ENCODE assay signal across 25 cellular contexts in genomic region chr10:133090101-133090500, GRCh38. TPM values are rescaled to one million over a fixed set of nuclear protein-coding genes. Genes with fewer than 3 reads are reported as not detected.
DNase-seq lines count a peak whose midpoint lies in the region; ATAC-seq, FAIRE-seq and TF ChIP-seq lines count a peak whose summit lies in the region.
"Had no signal": no experiment of that assay in that cellular context is flagged by ENCODE, and none has a peak within 500 bp of the region (broad histone marks: within the 10 kb centered on the region; RNA-seq: fewer than 3 reads in every experiment).

No MANE protein-coding gene starts in this region.

- H3K36me3 Mint-ChIP-seq in glutamatergic neuron (ENCODE audit: unreplicated experiment): peaks cover 8% of the 10 kb centered on the region
- no peaks in the 10 kb centered on the region for H3K36me3 Mint-ChIP-seq in nephron (ENCODE audit: low read depth)
- no peaks in the 10 kb centered on the region for H3K36me3 Mint-ChIP-seq in activated CD8-positive, alpha-beta T cell treated with anti-CD3 and anti-CD28 coated beads, Interleukin-2, amount 10 ng/mL, durations not matched to agents 7 days and 5 days (ENCODE audit: low read depth)
- H3K36me3 Mint-ChIP-seq: CD4-positive, CD25-positive, alpha-beta regulatory T cell; CD8-positive, alpha-beta memory T cell; IgD-negative memory B cell had no signal

- H3K27me3 Mint-ChIP-seq in glutamatergic neuron (ENCODE audit: unreplicated experiment) (peaks cover 3% of the 10 kb centered on the region), nephron (ENCODE audit: low read depth) (peaks cover 79% of the 10 kb centered on the region)
- peaks cover 19% of the 10 kb centered on the region for H3K27me3 Mint-ChIP-seq in activated CD8-positive, alpha-beta T cell treated with anti-CD3 and anti-CD28 coated beads, Interleukin-2, amount 10 ng/mL, durations not matched to agents 7 days and 5 days (ENCODE audit: low read depth)

- H3K27ac Mint-ChIP-seq in glutamatergic neuron (ENCODE audit: unreplicated experiment): no peak overlapping the region
- peak overlapping the region in 1 of 3 experiments; percentile 23 for H3K27ac Mint-ChIP-seq in nephron
- H3K27ac Mint-ChIP-seq in activated CD8-positive, alpha-beta T cell treated with anti-CD3 and anti-CD28 coated beads, Interleukin-2, amount 10 ng/mL, durations not matched to agents 7 days and 5 days: no peak overlapping the region
- H3K27ac Mint-ChIP-seq: CD4-positive, CD25-positive, alpha-beta regulatory T cell; CD8-positive, alpha-beta memory T cell; GM23338; HFFc6; IgD-negative memory B cell had no signal

- FAIRE-seq in bronchial epithelial cell (lab: Jason Lieb, UNC): peak; percentile 84
- FAIRE-seq: A204.1, D721Med, GM12892, H54, HepG2 had no signal

- no peaks in the 10 kb centered on the region for H3K36me3 ChIP-seq in bronchial epithelial cell (ENCODE audit: control insufficient read depth, insufficient read depth, low read length)
- H3K36me3 ChIP-seq: BE2C had no signal

- no peak for ATAC-seq in activated CD8-positive, alpha-beta T cell treated with anti-CD3 and anti-CD28 coated beads, Interleukin-2, amount 10 ng/mL, durations not matched to agents 7 days and 5 days
- no peak for ATAC-seq in HG03354 (IDR thresholded peaks at IDR 0.05; ENCODE audit: poor library complexity, severe bottlenecking, unreplicated experiment)
- ATAC-seq: GM23338, HCT116, HepG2 had no signal

- peak overlapping the region; percentile 59 for H3K27ac ChIP-seq in temporal lobe (ENCODE audit: low read depth, low read length)

- CTCF ChIA-PET in activated CD8-positive, alpha-beta T cell treated with anti-CD3 and anti-CD28 coated beads, Interleukin-2, amount 10 ng/mL, durations not matched to agents 7 days and 5 days (lab: Charles Lee): no interaction called here

- H3K9me3 Mint-ChIP-seq in glutamatergic neuron (ENCODE audit: unreplicated experiment) (peaks cover 6% of the 10 kb centered on the region), nephron (no peaks in the 10 kb centered on the region)
- no peaks in the 10 kb centered on the region for H3K9me3 Mint-ChIP-seq in activated CD8-positive, alpha-beta T cell treated with anti-CD3 and anti-CD28 coated beads, Interleukin-2, amount 10 ng/mL, durations not matched to agents 7 days and 5 days (ENCODE audit: insufficient read depth)
- H3K9me3 Mint-ChIP-seq: CD8-positive, alpha-beta memory T cell; GM23338; HFFc6 had no signal

- no peak for DNase-seq in bronchial epithelial cell (ENCODE audit: low read depth)
- peak; percentile 14 for DNase-seq in glutamatergic neuron
- DNase-seq in activated naive CD4-positive, alpha-beta T cell treated with Interleukin-2 at 50 U/mL for 16 hours: no peak
- DNase-seq in activated CD8-positive, alpha-beta T cell treated with anti-CD3 and anti-CD28 coated beads, Interleukin-2, amount 10 ng/mL, durations not matched to agents 7 days and 5 days: no peak
- DNase-seq in SW480 (ENCODE audit: low spot score): no peak
- DNase-seq: ACHN; BE2C; Caco-2; CD4-positive, CD25-positive, alpha-beta regulatory T cell; CD8-positive, alpha-beta memory T cell; DMS79; GDM1; HFFc6 had no signal

- TF ChIP-seq CTCF in bronchial epithelial cell (IDR thresholded peaks at IDR 0.05; ENCODE audit: insufficient read depth, low read length, severe bottlenecking) (no peak), glutamatergic neuron (IDR thresholded peaks at IDR 0.05; ENCODE audit: partially characterized antibody, unreplicated experiment) (no peak), nephron (IDR thresholded peaks at IDR 0.05; ENCODE audit: unreplicated experiment in 3 of 3) (no peak)

- no peaks in the 10 kb centered on the region for H3K27me3 ChIP-seq in bronchial epithelial cell (ENCODE audit: control insufficient read depth, insufficient read depth, low read length)

- H3K4me3 Mint-ChIP-seq in glutamatergic neuron (ENCODE audit: unreplicated experiment) (no peak overlapping the region), nephron (peak overlapping the region in 2 of 3 experiments; percentile 31 to 77)
- no peak overlapping the region for H3K4me3 Mint-ChIP-seq in activated CD8-positive, alpha-beta T cell treated with anti-CD3 and anti-CD28 coated beads, Interleukin-2, amount 10 ng/mL, durations not matched to agents 7 days and 5 days
- H3K4me3 Mint-ChIP-seq: CD4-positive, CD25-positive, alpha-beta regulatory T cell; CD8-positive, alpha-beta memory T cell; GM23338; HFFc6; IgD-negative memory B cell had no signal

- peaks cover 9% of the 10 kb centered on the region for H3K4me1 Mint-ChIP-seq in glutamatergic neuron (ENCODE audit: low read depth, unreplicated experiment)
- peaks cover 12% of the 10 kb centered on the region for H3K4me1 Mint-ChIP-seq in nephron
- H3K4me1 Mint-ChIP-seq in activated CD8-positive, alpha-beta T cell treated with anti-CD3 and anti-CD28 coated beads, Interleukin-2, amount 10 ng/mL, durations not matched to agents 7 days and 5 days (ENCODE audit: low read depth): no peaks in the 10 kb centered on the region
- H3K4me1 Mint-ChIP-seq: CD4-positive, CD25-positive, alpha-beta regulatory T cell had no signal

- H3K4me3 ChIP-seq in bronchial epithelial cell (ENCODE audit: low read depth, low read length): no peak overlapping the region
- H3K4me3 ChIP-seq: GM23338 had no signal

- POLR2A ChIA-PET in activated CD8-positive, alpha-beta T cell treated with anti-CD3 and anti-CD28 coated beads, Interleukin-2, amount 10 ng/mL, durations not matched to agents 7 days and 5 days (lab: Charles Lee): no interaction called here

RNA-seq across cellular contexts. Expression of gene ADGRA1, which starts 2.4 kb away (rescaled TPM):
- total RNA-seq in bronchial epithelial cell (not detected in 2 replicates), glutamatergic neuron (ENCODE audit: unreplicated experiment) (9.1 TPM), temporal lobe (3.9 TPM)
- not detected for total RNA-seq in activated CD8-positive, alpha-beta T cell treated with anti-CD3 and anti-CD28 coated beads, Interleukin-2, amount 10 ng/mL, durations not matched to agents 7 days and 5 days
- total RNA-seq: Caco-2; CD4-positive, CD25-positive, alpha-beta regulatory T cell; CD8-positive, alpha-beta memory T cell; Daoy; HepG2; HFFc6 had no signal

Comparison
In these comparisons a context has a peak if more than half of its experiments do, and no peak if none do; other contexts are left out.
1. H3K4me3 Mint-ChIP-seq: peak in nephron (2 of 3); none in glutamatergic neuron (single experiment) and activated CD8-positive, alpha-beta T cell treated with anti-CD3 and anti-CD28 coated beads, Interleukin-2, amount 10 ng/mL, durations not matched to agents 7 days and 5 days (single experiment).